20 cellular contexts compared by ENCODE assay signal in the genomic region with DNA sequence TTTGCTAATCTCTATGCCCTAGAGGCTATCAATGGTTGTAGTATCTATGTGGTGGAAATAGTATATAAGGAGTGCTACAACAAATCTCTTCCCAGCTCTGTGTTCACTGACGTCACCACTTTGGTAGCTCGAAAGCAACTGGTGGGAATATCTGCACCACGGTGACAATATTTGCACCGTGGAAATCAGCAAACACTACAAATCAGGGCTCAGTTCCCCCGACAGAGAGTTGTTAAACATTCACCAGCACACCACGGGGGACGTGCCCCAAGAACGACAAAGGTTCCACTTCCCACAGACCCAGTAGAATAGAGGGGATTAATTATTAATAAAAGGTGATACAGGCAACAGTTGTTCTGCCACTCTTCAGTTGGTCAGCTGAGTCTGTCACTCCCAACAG.
DNase-seq lines count a peak whose midpoint lies in the region; ATAC-seq and TF ChIP-seq lines count a peak whose summit lies in the region.
"Had no signal": no experiment of that assay in that cellular context is flagged by ENCODE, and none has a peak within 500 bp of the region (broad histone marks: within the 10 kb centered on the region; RNA-seq: fewer than 3 reads in every experiment).

No MANE protein-coding gene starts in this region.

- H3K36me3 Mint-ChIP-seq in stimulated activated naive B cell treated with anti-CD40 and anti-IgM and Interleukin-4, amounts not matched to agents 10 μg/mL and 1 μg/mL and 100 μg/mL, for 72 hours = no peaks in the 10 kb centered on the region

- no peak overlapping the region for H3K27ac Mint-ChIP-seq in stimulated activated naive B cell treated with anti-CD40 and anti-IgM and Interleukin-4, amounts not matched to agents 10 μg/mL and 1 μg/mL and 100 μg/mL, for 72 hours
- H3K27ac Mint-ChIP-seq: CD4-positive, alpha-beta T cell had no signal

- peak overlapping the region in 3 of 4 donors; percentile 31 to 39 (median 34) for H3K27ac ChIP-seq in body of pancreas
- no peak overlapping the region for H3K27ac ChIP-seq in left lung
- H3K27ac ChIP-seq in substantia nigra (ENCODE audit: low read depth, low read length, poor library complexity, severe bottlenecking) = no peak overlapping the region
- H3K27ac ChIP-seq: BLaER1, Peyer's patch had no signal

- peaks cover 6 to 8% of the 10 kb centered on the region in 2 donors for H3K9me3 Mint-ChIP-seq in stimulated activated naive B cell treated with anti-CD40 and anti-IgM and Interleukin-4, amounts not matched to agents 10 μg/mL and 1 μg/mL and 100 μg/mL, for 72 hours

- H3K4me3 Mint-ChIP-seq in stimulated activated naive B cell treated with anti-CD40 and anti-IgM and Interleukin-4, amounts not matched to agents 10 μg/mL and 1 μg/mL and 100 μg/mL, for 72 hours = no peak overlapping the region
- H3K4me3 Mint-ChIP-seq: CD4-positive, alpha-beta T cell had no signal

- DNase-seq in DMS53 (lab: John Stamatoyannopoulos, UW) = peak; percentile 89
- peak; percentile 14 to 36 (median 28) for DNase-seq in body of pancreas
- DNase-seq in left lung = no peak
- DNase-seq in renal cortical epithelial cell (ENCODE audit: low read depth) = peak; percentile 21
- DNase-seq in stimulated activated naive B cell treated with anti-CD40 and anti-IgM and Interleukin-4, amounts not matched to agents 10 μg/mL and 1 μg/mL and 100 μg/mL, for 72 hours = no peak
- DNase-seq in NCI-H2081 (lab: John Stamatoyannopoulos, UW) = no peak
- no peak for DNase-seq in substantia nigra (lab: John Stamatoyannopoulos, UW)
- DNase-seq: ACHN; Caco-2; CD4-positive, alpha-beta T cell; GF-D8; Karpas-422; MV-4-11; NCI-H1105 treated with DMSO at 0.1 percent for 48 hours; NCI-H2029 treated with DMSO at 0.1 percent for 48 hours; NCI-H2171 treated with DMSO at 0.1 percent for 48 hours; NCI-H446 treated with DMSO at 0.1 percent for 48 hours; NCI-H526 treated with DMSO at 0.1 percent for 48 hours; Peyer's patch had no signal

- TF ChIP-seq POLR2A in body of pancreas (IDR thresholded peaks at IDR 0.05) = no peak

- no peaks in the 10 kb centered on the region for H3K27me3 Mint-ChIP-seq in stimulated activated naive B cell treated with anti-CD40 and anti-IgM and Interleukin-4, amounts not matched to agents 10 μg/mL and 1 μg/mL and 100 μg/mL, for 72 hours

- H3K36me3 ChIP-seq in body of pancreas (replicated peaks in 1 of 2; ENCODE audit: insufficient read depth in 1 of 2, low read depth in 2 of 2) (no peaks in the 10 kb centered on the region), left lung (no peaks in the 10 kb centered on the region)
- H3K36me3 ChIP-seq: BLaER1, Peyer's patch had no signal

- H3K4me1 Mint-ChIP-seq in stimulated activated naive B cell treated with anti-CD40 and anti-IgM and Interleukin-4, amounts not matched to agents 10 μg/mL and 1 μg/mL and 100 μg/mL, for 72 hours = no peaks in the 10 kb centered on the region

- ATAC-seq in body of pancreas (peak; percentile 80), left lung (peak; percentile 35)
- no peak for ATAC-seq in stimulated activated naive B cell treated with anti-CD40 and anti-IgM and Interleukin-4, amounts not matched to agents 10 μg/mL and 1 μg/mL and 100 μg/mL, for 72 hours (replicated peaks)

- 9 to 24% methylated on average over 8 of the region's 8 CpGs for WGBS in body of pancreas, 2 donors

- H3K4me1 ChIP-seq in body of pancreas (no peaks in the 10 kb centered on the region), left lung (no peaks in the 10 kb centered on the region)
- H3K4me1 ChIP-seq: BLaER1, Caco-2, Peyer's patch had no signal

- H3K27me3 ChIP-seq in body of pancreas (no peaks in the 10 kb centered on the region), left lung (no peaks in the 10 kb centered on the region)
- H3K27me3 ChIP-seq: BLaER1, Peyer's patch had no signal

- no peak overlapping the region for H3K4me3 ChIP-seq in body of pancreas
- no peak overlapping the region for H3K4me3 ChIP-seq in left lung
- H3K4me3 ChIP-seq: BLaER1, Peyer's patch had no signal

- intact Hi-C loops in body of pancreas (cut with DNase I) = no loop called here
- intact Hi-C loops in left lung (cut with DNase I) = no loop called here

- H3K9me3 ChIP-seq in body of pancreas (peaks cover 0 to 6% (median 0%) of the 10 kb centered on the region in 3 donors), left lung (peaks cover 0 to 6% of the 10 kb centered on the region in 2 donors)
- H3K9me3 ChIP-seq: Caco-2, Peyer's patch had no signal

- TF ChIP-seq CTCF in body of pancreas (IDR thresholded peaks at IDR 0.05) = no peak
- TF ChIP-seq CTCF in left lung (IDR thresholded peaks at IDR 0.05) = no peak

Comparison
In these comparisons a context has a peak if more than half of its experiments do, and no peak if none do; other contexts are left out.
1. DNase-seq: peak in DMS53 (single experiment), body of pancreas (4 of 4) and renal cortical epithelial cell (single experiment); none in left lung (0 of 2), stimulated activated naive B cell treated with anti-CD40 and anti-IgM and Interleukin-4, amounts not matched to agents 10 μg/mL and 1 μg/mL and 100 μg/mL, for 72 hours (single experiment), NCI-H2081 (0 of 2) and substantia nigra (0 of 49).
2. ATAC-seq: peak in body of pancreas (single experiment) and left lung (single experiment); none in stimulated activated naive B cell treated with anti-CD40 and anti-IgM and Interleukin-4, amounts not matched to agents 10 μg/mL and 1 μg/mL and 100 μg/mL, for 72 hours (0 of 2).
3. H3K27ac ChIP-seq: peak in body of pancreas (3 of 4); none in left lung (0 of 2) and substantia nigra (single experiment).